Comparison of ENCODE assay signal across 17 cellular contexts in genomic region chr20:6718660-6719059, GRCh38. TPM values are rescaled to one million over a fixed set of nuclear protein-coding genes. Genes with fewer than 3 reads are reported as not detected.
DNase-seq lines count a peak whose midpoint lies in the region; ATAC-seq, FAIRE-seq and TF ChIP-seq lines count a peak whose summit lies in the region.
"Had no signal": no experiment of that assay in that cellular context is flagged by ENCODE, and none has a peak within 500 bp of the region (broad histone marks: within the 10 kb centered on the region; RNA-seq: fewer than 3 reads in every experiment).

No MANE protein-coding gene starts in this region.

- WGBS in HepG2 (ENCODE audit: low lambda C conversion rate) = 26% methylated on average over 7 of the region's 7 CpGs
- 89% methylated on average over 7 of the region's 7 CpGs for WGBS in right lobe of liver (ENCODE audit: insufficient coverage, low coverage, low lambda C conversion rate, missing lambda C conversion rate)

- H3K9me3 ChIP-seq in HepG2 (ENCODE audit: low read length) = 0 out of 2 replicates have a peak, but pooled peaks cover 3% of the 10 kb centered on the region
- no peaks in the 10 kb centered on the region for H3K9me3 ChIP-seq in right lobe of liver
- H3K9me3 ChIP-seq: heart right ventricle had no signal

- no peak for TF ChIP-seq RAD21 in HepG2 (CRISPR knock-in tag; IDR thresholded peaks at IDR 0.05)

- BruUV-seq in HepG2 (replicated peaks; lab: Mats Ljungman, UMichigan) = no TSS peak

- POLR2A ChIA-PET in HepG2 (lab: Yijun Ruan, JAX) = no interaction called here
- POLR2A ChIA-PET in WTC11 (lab: Charles Lee) = no interaction called here
- POLR2A ChIA-PET in T-cell (lab: Charles Lee) = no interaction called here

- no peaks in the 10 kb centered on the region for H3K4me1 ChIP-seq in HepG2 (ENCODE audit: insufficient read depth, low read length)
- no peaks in the 10 kb centered on the region for H3K4me1 ChIP-seq in right lobe of liver
- H3K4me1 ChIP-seq: parathyroid adenoma had no signal

- TF ChIP-seq POLR2A in HepG2 (IDR thresholded peaks at IDR 0.05; ENCODE audit: insufficient read depth in 1 of 2, low read depth in 2 of 2, low read length in 2 of 2) (no peak), right lobe of liver (IDR thresholded peaks at IDR 0.05) (no peak)

- H3K27ac Mint-ChIP-seq in WTC11 (no peak overlapping the region), T-cell (no peak overlapping the region)
- H3K27ac Mint-ChIP-seq: activated CD4-positive, alpha-beta memory T cell treated with anti-CD3 and anti-CD28 coated beads, Interleukin-2, amount 10 ng/mL, durations not matched to agents 7 days and 5 days; memory B cell; T-helper 2 cell treated with Interferon-gamma antibody and Interleukin-4, amounts not matched to agents 5 μg/mL and 100 μg/mL, for 36 hours had no signal

- no peak overlapping the region for H3K4me2 ChIP-seq in HepG2 (ENCODE audit: low read depth, low read length)

- TF ChIP-seq CTCF in HepG2 (CRISPR knock-in tag; IDR thresholded peaks at IDR 0.05) (no peak), right lobe of liver (IDR thresholded peaks at IDR 0.05) (no peak), WTC11 (IDR thresholded peaks at IDR 0.05) (no peak)

- no peak overlapping the region for H3K4me3 Mint-ChIP-seq in WTC11
- no peak overlapping the region for H3K4me3 Mint-ChIP-seq in T-cell
- H3K4me3 Mint-ChIP-seq: activated CD4-positive, alpha-beta memory T cell treated with anti-CD3 and anti-CD28 coated beads, Interleukin-2, amount 10 ng/mL, durations not matched to agents 7 days and 5 days; memory B cell; T-helper 2 cell treated with Interferon-gamma antibody and Interleukin-4, amounts not matched to agents 5 μg/mL and 100 μg/mL, for 36 hours had no signal

- no peak for TF ChIP-seq EP300 in HepG2 (IDR thresholded peaks at IDR 0.05; ENCODE audit: low read depth in 2 of 2, low read length in 2 of 2)
- no peak for TF ChIP-seq EP300 in HepG2 (CRISPR knock-in tag; IDR thresholded peaks at IDR 0.05; ENCODE audit: borderline replicate concordance)

- no peak for DNase-seq in HepG2 (ENCODE audit: low spot score)
- DNase-seq in right lobe of liver = no peak
- DNase-seq in WTC11 (ENCODE audit: low spot score) = no peak
- peak; percentile 42 for DNase-seq in iPS-NIHi7 (ENCODE audit: extremely low spot score)
- DNase-seq in cardiac septum (ENCODE audit: low spot score) = no peak
- DNase-seq in NCI-H1105 (lab: John Stamatoyannopoulos, UW) = no peak
- no peak for DNase-seq in T-cell
- DNase-seq in NCI-H1436 treated with DMSO at 0.1 percent for 48 hours (lab: John Stamatoyannopoulos, UW) = no peak
- DNase-seq: activated CD4-positive, alpha-beta memory T cell treated with anti-CD3 and anti-CD28 coated beads, Interleukin-2, amount 10 ng/mL, durations not matched to agents 7 days and 5 days; activated effector memory CD4-positive, alpha-beta T cell treated with anti-CD3 and anti-CD28 coated beads, Interleukin-2, amount 50 U/mL, for 16 hours; brain microvascular endothelial cell; heart right ventricle; NCI-H2107 had no signal

- H3K27me3 Mint-ChIP-seq in WTC11 (ENCODE audit: low read depth) (no peaks in the 10 kb centered on the region), T-cell (no peaks in the 10 kb centered on the region)
- H3K27me3 Mint-ChIP-seq: activated CD4-positive, alpha-beta memory T cell treated with anti-CD3 and anti-CD28 coated beads, Interleukin-2, amount 10 ng/mL, durations not matched to agents 7 days and 5 days; memory B cell had no signal

- H3K36me3 Mint-ChIP-seq in WTC11 (0 out of 2 replicates have a peak, but pooled peaks cover 3% of the 10 kb centered on the region), T-cell (no peaks in the 10 kb centered on the region)
- H3K36me3 Mint-ChIP-seq: memory B cell had no signal

- H3K4me3 ChIP-seq in HepG2 (replicated peaks in 1 of 3; ENCODE audit: insufficient read depth in 1 of 3, low read depth in 2 of 3, low read length in 3 of 3) (no peak overlapping the region), right lobe of liver (no peak overlapping the region)
- H3K4me3 ChIP-seq: heart right ventricle had no signal

- intact Hi-C loops in HepG2 (cut with micrococcal nuclease; ENCODE audit: unreplicated experiment) (no loop called here), right lobe of liver (cut with DNase I) (no loop called here), cardiac septum (cut with DNase I) (no loop called here)

- no peak overlapping the region for H2AFZ ChIP-seq in HepG2 (ENCODE audit: low read length)
- H2AFZ ChIP-seq: parathyroid adenoma had no signal

- H3K79me2 ChIP-seq in HepG2 (ENCODE audit: insufficient read depth, low read length) = no peaks in the 10 kb centered on the region
- H3K79me2 ChIP-seq: parathyroid adenoma had no signal

- H3K27me3 ChIP-seq in HepG2 (ENCODE audit: control insufficient read depth in 1 of 2, insufficient read depth in 2 of 2, low read length in 2 of 2) = no peaks in the 10 kb centered on the region
- H3K27me3 ChIP-seq in right lobe of liver = no peaks in the 10 kb centered on the region
- H3K27me3 ChIP-seq: brain microvascular endothelial cell, heart right ventricle had no signal

- no peaks in the 10 kb centered on the region for H4K20me1 ChIP-seq in HepG2 (ENCODE audit: insufficient read depth, low read length)

- H3K4me1 Mint-ChIP-seq in WTC11 = peaks cover 5% of the 10 kb centered on the region
- H3K4me1 Mint-ChIP-seq in T-cell = no peaks in the 10 kb centered on the region
- H3K4me1 Mint-ChIP-seq: activated CD4-positive, alpha-beta memory T cell treated with anti-CD3 and anti-CD28 coated beads, Interleukin-2, amount 10 ng/mL, durations not matched to agents 7 days and 5 days; memory B cell had no signal

- H3K36me3 ChIP-seq in HepG2 (replicated peaks in 1 of 2; ENCODE audit: control insufficient read depth in 1 of 2, insufficient read depth in 2 of 2, low read length in 2 of 2) = no peaks in the 10 kb centered on the region
- no peaks in the 10 kb centered on the region for H3K36me3 ChIP-seq in right lobe of liver
- H3K36me3 ChIP-seq: brain microvascular endothelial cell, heart right ventricle had no signal

- no peak for ATAC-seq in HepG2
- ATAC-seq in right lobe of liver = no peak
- ATAC-seq in WTC11 = peak; percentile 57
- ATAC-seq in T-cell (replicated peaks in 1 of 4) = no peak

- H3K27ac ChIP-seq in HepG2 (ENCODE audit: extremely low read length, insufficient read depth, low read length) (no peak overlapping the region), right lobe of liver (no peak overlapping the region)
- H3K27ac ChIP-seq: brain microvascular endothelial cell, heart right ventricle, parathyroid adenoma had no signal

- CTCF ChIA-PET in HepG2 (lab: Yijun Ruan, JAX; ENCODE audit: low intra/inter-chr PET ratio, low total read pairs) = no interaction called here
- CTCF ChIA-PET in WTC11 (lab: Charles Lee) = interaction anchor here (0.5 kb wide), 1 partner anchor 920 kb away, joined by 3 read pairs; no protein-coding TSS in a partner anchor
- CTCF ChIA-PET in T-cell (lab: Charles Lee) = no interaction called here

- no peak overlapping the region for H3K9ac ChIP-seq in HepG2 (ENCODE audit: insufficient read depth, low read depth, low read length)
- H3K9ac ChIP-seq: parathyroid adenoma had no signal

- peaks cover 15% of the 10 kb centered on the region for H3K9me3 Mint-ChIP-seq in WTC11
- peaks cover 8 to 14% (median 9%) of the 10 kb centered on the region in 3 donors for H3K9me3 Mint-ChIP-seq in T-cell

- FAIRE-seq in HepG2 (lab: Jason Lieb, UNC) = no peak
- FAIRE-seq: A204.1 had no signal

- in situ Hi-C loops in HepG2 (cut with HindIII; ENCODE audit: extremely low pct_ligation_motif_present, low pct_unique_long_range_greater_than_20kb) = no loop called here

TF ChIP-seq in HepG2, 621 proteins besides CTCF, POLR2A, EP300 and RAD21 (continues in another document):
- TF ChIP-seq TEAD3 (CRISPR knock-in tag; optimal IDR thresholded peaks at IDR 0.05; ENCODE audit: borderline replicate concordance) (peak; percentile 10), ZNF567 (CRISPR knock-in tag; IDR thresholded peaks at IDR 0.05; ENCODE audit: borderline replicate concordance) (no peak), MAFK (conservative IDR thresholded peaks at IDR 0.05 in 1 of 2, IDR thresholded peaks at IDR 0.05 in 1 of 2; ENCODE audit: low read length in 2 of 2) (0 out of 4 replicates have a peak, but pooled peaks of 1 of the 2 experiments have one; percentile 3)

TF ChIP-seq in WTC11, 78 proteins besides CTCF, POLR2A, EP300 and RAD21 (continues in another document):
- TF ChIP-seq CREB1 (CRISPR knock-in tag; IDR thresholded peaks at IDR 0.05) (no peak), ELF4 (CRISPR knock-in tag; IDR thresholded peaks at IDR 0.05; ENCODE audit: low read depth) (no peak), SOX15 (CRISPR knock-in tag; IDR thresholded peaks at IDR 0.05) (no peak)

RNA-seq across cellular contexts. Expression of gene BMP2, which starts 48.8 kb away (rescaled TPM):
- 0.02 TPM in 1 of 2 replicates, not detected in the other for total RNA-seq in HepG2 (2016; rRNA removed; fragmentation: Illumina TruSeq; extraction: Trizol)
- not detected in 2 replicates for total RNA-seq in HepG2 (2016; cell fraction: cytosol; rRNA removed; fragmentation: Illumina TruSeq; extraction: Trizol; ENCODE audit: low read depth)
- not detected in 2 replicates for total RNA-seq in HepG2 (2016; cell fraction: insoluble cytoplasmic fraction; rRNA removed; fragmentation: Illumina TruSeq; extraction: Trizol)
- total RNA-seq in HepG2 (2016; cell fraction: membrane; rRNA removed; fragmentation: Illumina TruSeq; extraction: Trizol) = 0.03 TPM in 1 of 2 replicates, not detected in the other
- total RNA-seq in HepG2 (2016; cell fraction: nucleus; rRNA removed; fragmentation: Illumina TruSeq; extraction: Trizol) = 0.09 TPM in 1 of 2 replicates, not detected in the other
- 0.03 and 0.05 TPM in 2 replicates for polyA plus RNA-seq in HepG2 (2011; rRNA removed)
- 0.01 TPM in 1 of 2 replicates, not detected in the other for polyA plus RNA-seq in HepG2 (2011; cell fraction: cytosol; rRNA removed)
- not detected in 2 replicates for polyA plus RNA-seq in HepG2 (2011; cell fraction: nucleus; rRNA removed)
- 0.09 TPM in 1 of 2 replicates, not detected in the other for polyA plus RNA-seq in HepG2 (2012)
- polyA plus RNA-seq in HepG2 (2016; cell fraction: cytosol; fragmentation: Illumina TruSeq; extraction: Trizol; ENCODE audit: low read depth) = not detected in 2 replicates
- polyA plus RNA-seq in HepG2 (2016; cell fraction: insoluble cytoplasmic fraction; fragmentation: Illumina TruSeq; extraction: Trizol; ENCODE audit: low read depth) = not detected in 2 replicates
- polyA plus RNA-seq in HepG2 (2016; cell fraction: membrane; fragmentation: Illumina TruSeq; extraction: Trizol; ENCODE audit: low read depth) = not detected in 2 replicates
- not detected in 2 replicates for polyA plus RNA-seq in HepG2 (2016; cell fraction: nucleus; fragmentation: Illumina TruSeq; extraction: Trizol; ENCODE audit: insufficient read depth, low read depth)
- 16.1 TPM in 1 of 2 replicates, not detected in the other for polyA minus RNA-seq in HepG2 (2011; rRNA and poly(A)+ RNA removed; ENCODE audit: low replicate concordance)
- polyA minus RNA-seq in HepG2 (2011; cell fraction: cytosol; rRNA and poly(A)+ RNA removed) = 0.18 TPM in 1 of 2 replicates, not detected in the other
- 0.12 TPM in 1 of 2 replicates, not detected in the other for polyA minus RNA-seq in HepG2 (2011; cell fraction: nucleus; rRNA and poly(A)+ RNA removed)
- total RNA-seq in right lobe of liver = 1 to 10 TPM; 1.4 to 9.3 (median 4.9) TPM
- total RNA-seq in WTC11 (2021) = 0.96 to 1.3 TPM (median 1.2 TPM) in 3 replicates
- 3.0 TPM for total RNA-seq in cardiac septum
- under 1 TPM in 1 of 5 donors, not detected in 4; 0.13 TPM for total RNA-seq in T-cell
- total RNA-seq: activated CD4-positive, alpha-beta memory T cell treated with anti-CD3 and anti-CD28 coated beads, Interleukin-2, amount 10 ng/mL, durations not matched to agents 7 days and 5 days had no signal

Comparison
In these comparisons a context has a peak if more than half of its experiments do, and no peak if none do; other contexts are left out.
1. Of the 50 proteins assayed by ChIP-seq in both HepG2 and WTC11: peak only in HepG2: ZNF281; only in WTC11: none; in both: none; in neither: 49.